Comparison of ENCODE assay signal across 26 cellular contexts in genomic region chr15:39695793-39696192, GRCh38.
"Had no signal": no experiment of that assay in that cellular context is flagged by ENCODE, and none has a peak within 500 bp of the region (broad histone marks: within the 10 kb centered on the region; RNA-seq: fewer than 3 reads in every experiment).

No MANE protein-coding gene starts in this region.

- H3K27me3 Mint-ChIP-seq: stimulated activated naive CD8-positive, alpha-beta T cell treated with anti-CD3 and anti-CD28 coated beads, Interleukin-15, amount 100 ng/mL, for 72 hours; type B pancreatic cell had no signal

- H3K4me3 ChIP-seq: dorsolateral prefrontal cortex, gastrocnemius medialis, hepatocyte, left lung, prostate gland, right atrium auricular region, smooth muscle cell, suprapubic skin had no signal

- DNase-seq: dorsolateral prefrontal cortex; effector CD4-positive, alpha-beta T cell; foreskin fibroblast; gastrocnemius medialis; head of caudate nucleus; kidney; left lung; mesenchymal stem cell; midbrain; naive thymus-derived CD8-positive, alpha-beta T cell; nephron progenitor cell; nucleus accumbens; stimulated activated CD4-positive, alpha-beta T cell treated with anti-CD3 and anti-CD28 coated beads, Interleukin-12 subunit alpha, Interleukin-12 subunit beta, amount 100 ng/mL, for 4 hours; stimulated activated CD4-positive, alpha-beta T cell treated with anti-CD3 and anti-CD28 coated beads, Interleukin-1b, Interleukin-23, amount 100 ng/mL, for 48 hours; stimulated activated CD4-positive, alpha-beta T cell treated with anti-CD3 and anti-CD28 coated beads, Interleukin-4, amount 100 ng/mL, for 1 hour; stimulated activated CD8-positive, alpha-beta memory T cell treated with anti-CD3 and anti-CD28 coated beads, Interleukin-4, amount 100 ng/mL, for 48 hours; stimulated activated naive CD4-positive, alpha-beta T cell; stimulated activated naive CD8-positive, alpha-beta T cell treated with anti-CD3 and anti-CD28 coated beads, Interleukin-15, amount 100 ng/mL, for 72 hours had no signal

- H3K27ac Mint-ChIP-seq: nephron progenitor cell; stimulated activated naive CD8-positive, alpha-beta T cell treated with anti-CD3 and anti-CD28 coated beads, Interleukin-15, amount 100 ng/mL, for 72 hours; type B pancreatic cell had no signal

- H3K4me1 Mint-ChIP-seq: naive thymus-derived CD8-positive, alpha-beta T cell; stimulated activated naive CD8-positive, alpha-beta T cell treated with anti-CD3 and anti-CD28 coated beads, Interleukin-15, amount 100 ng/mL, for 72 hours had no signal

- H3K36me3 Mint-ChIP-seq: naive thymus-derived CD8-positive, alpha-beta T cell; type B pancreatic cell had no signal

- H3K9me3 Mint-ChIP-seq: naive thymus-derived CD8-positive, alpha-beta T cell; nephron progenitor cell; stimulated activated naive CD8-positive, alpha-beta T cell treated with anti-CD3 and anti-CD28 coated beads, Interleukin-15, amount 100 ng/mL, for 72 hours; type B pancreatic cell had no signal

- ATAC-seq: esophagus mucosa; gastrocnemius medialis; left lung; naive thymus-derived CD8-positive, alpha-beta T cell; sciatic nerve; stimulated activated naive CD8-positive, alpha-beta T cell treated with anti-CD3 and anti-CD28 coated beads, Interleukin-15, amount 100 ng/mL, for 72 hours had no signal

- H3K4me3 Mint-ChIP-seq: naive thymus-derived CD8-positive, alpha-beta T cell; nephron progenitor cell; stimulated activated naive CD8-positive, alpha-beta T cell treated with anti-CD3 and anti-CD28 coated beads, Interleukin-15, amount 100 ng/mL, for 72 hours; type B pancreatic cell had no signal
